ENCODE assay signal across 8 cellular contexts in genomic region chr1:53328009-53328489, GRCh38. TPM values are rescaled to one million over a fixed set of nuclear protein-coding genes. Genes with fewer than 3 reads are reported as not detected.
DNase-seq lines count a peak whose midpoint lies in the region; ATAC-seq and TF ChIP-seq lines count a peak whose summit lies in the region.

Gene LRP8 (minus strand): TSS chr1:53328070. CDS start chr1:53327912, 158 bp downstream.

- peak within 1 kb of the TSS; percentile 38 for H3K4ac ChIP-seq in IMR-90 (ENCODE audit: low read depth, low read length)

- in situ Hi-C loops in IMR-90 (cut with MboI; ENCODE audit: low sequenced_read_pairs) = no loop called here

- peak within 1 kb of the TSS; percentile 97 for H3K4me2 ChIP-seq in IMR-90 (ENCODE audit: low read depth, low read length)

- no peak within 1 kb of the TSS for H4K5ac ChIP-seq in IMR-90 (ENCODE audit: low read depth, low read length)

- H3K36me3 ChIP-seq in IMR-90 (ENCODE audit: control insufficient read depth, insufficient read depth, low read length) (no peaks in the 10 kb centered on the region; the same call in 1 of the 2 replicates), RWPE2 (ENCODE audit: low read depth) (peaks cover 27% of the 10 kb centered on the region), neutrophil (no peaks in the 10 kb centered on the region), suprapubic skin (no peaks in the 10 kb centered on the region)

- H2BK5ac ChIP-seq in IMR-90 (ENCODE audit: low read depth, low read length, poor library complexity, severe bottlenecking) = no peak within 1 kb of the TSS

- POLR2A ChIA-PET in IMR-90 (lab: Charles Lee; ENCODE audit: unreplicated experiment) = no interaction called here

- H3K79me1 ChIP-seq in IMR-90 (ENCODE audit: low read depth in 1 of 2, low read length in 2 of 2) = peaks cover 4 to 18% of the 10 kb centered on the region in 2 experiments; a peak in 3 of 4 replicates

- H3K27ac ChIP-seq in IMR-90 (ENCODE audit: insufficient read depth, low read length) (peak within 1 kb of the TSS; percentile 77), RWPE2 (ENCODE audit: poor library complexity, severe bottlenecking) (peak within 1 kb of the TSS; percentile 78), neutrophil (no peak within 1 kb of the TSS), suprapubic skin (no peak within 1 kb of the TSS)

- H2AK5ac ChIP-seq in IMR-90 (ENCODE audit: low read depth, low read length) = no peak within 1 kb of the TSS

- TF ChIP-seq CTCF in IMR-90 (conservative IDR thresholded peaks at IDR 0.05; ENCODE audit: low read depth, low read length) (no peak), RWPE2 (IDR thresholded peaks at IDR 0.05; ENCODE audit: poor library complexity, severe bottlenecking) (no peak), foreskin fibroblast (IDR thresholded peaks at IDR 0.05; ENCODE audit: low read depth, low read length) (no peak), neutrophil (IDR thresholded peaks at IDR 0.05) (no peak), suprapubic skin (IDR thresholded peaks at IDR 0.05) (no peak)

- H3K9ac ChIP-seq in IMR-90 (ENCODE audit: low read depth, low read length) = peak within 1 kb of the TSS; percentile 87

- H3K18ac ChIP-seq in IMR-90 (ENCODE audit: low read depth, low read length) = peak within 1 kb of the TSS; percentile 7; the same call in 1 of the 2 replicates

- peak within 1 kb of the TSS; percentile 54 for H3K4me3 ChIP-seq in IMR-90 (ENCODE audit: insufficient read depth, low read depth, low read length)
- H3K4me3 ChIP-seq in RWPE2 (ENCODE audit: severe bottlenecking) = peak within 1 kb of the TSS; percentile 65
- peak within 1 kb of the TSS; percentile 56 to 76 for H3K4me3 ChIP-seq in foreskin fibroblast (ENCODE audit: low read depth in 1 of 2, low read length in 2 of 2)
- H3K4me3 ChIP-seq in neutrophil (ENCODE audit: low read depth in 1 of 2, low read length in 1 of 2) = peak within 1 kb of the TSS; percentile 58 to 69
- H3K4me3 ChIP-seq in suprapubic skin = peak within 1 kb of the TSS; percentile 88

- peak; percentile 51 for DNase-seq in CMK (ENCODE audit: low read depth)
- DNase-seq in IMR-90 = peak; percentile 56
- DNase-seq in RWPE2 (ENCODE audit: low spot score) = peak; percentile 78
- DNase-seq in activated effector memory CD4-positive, alpha-beta T cell treated with Interleukin-2 at 50 U/mL for 16 hours = peak; percentile 71
- peak; percentile 72 to 91 for DNase-seq in foreskin fibroblast
- DNase-seq in suprapubic skin (ENCODE audit: low spot score in 2 of 2) = peak in 1 of 2 donors; percentile 76

- peak within 1 kb of the TSS; percentile 32 for H3K23ac ChIP-seq in IMR-90 (ENCODE audit: low read depth, low read length)

- dilution Hi-C loops in IMR-90 (cut with HindIII; ENCODE audit: low sequenced_read_pairs, unreplicated experiment) = no loop called here

- intact Hi-C loops in IMR-90 (cut with micrococcal nuclease) = loop anchor here (5.0 kb wide), 1 partner anchor 64 kb away; no protein-coding TSS in a partner anchor

- H2BK120ac ChIP-seq in IMR-90 (ENCODE audit: low read depth, low read length) = peak within 1 kb of the TSS; percentile 20

- H4K20me1 ChIP-seq in IMR-90 (ENCODE audit: insufficient read depth, low read length) = no peaks in the 10 kb centered on the region

- ATAC-seq in GM21367 (IDR thresholded peaks at IDR 0.05; ENCODE audit: unreplicated experiment) (peak; percentile 35), IMR-90 (ENCODE audit: low read depth) (peak; percentile 76), RWPE2 (ENCODE audit: low read depth) (peak; percentile 33)

- peak within 1 kb of the TSS; percentile 55; the same call in 1 of the 2 replicates for H4K91ac ChIP-seq in IMR-90 (ENCODE audit: insufficient read depth, low read depth, low read length)

- H3K9me1 ChIP-seq in IMR-90 (ENCODE audit: insufficient read depth, low read length) = peaks cover 4% of the 10 kb centered on the region; the same call in 1 of the 2 replicates

- WGBS in IMR-90 (ENCODE audit: extremely low coverage in 2 of 2, insufficient read length in 1 of 2), 2 experiments = 5% methylated on average over 9 of the region's 50 CpGs; no CpG with 5 or more reads in 1 of the 2 experiments
- WGBS in suprapubic skin = 21% methylated on average over 8 of the region's 50 CpGs

- H3K56ac ChIP-seq in IMR-90 (ENCODE audit: extremely low read depth, insufficient read depth, low read length) = no peak within 1 kb of the TSS

- CTCF ChIA-PET in IMR-90 (lab: Yijun Ruan, JAX) = no interaction called here

- peak within 1 kb of the TSS; percentile 37; the same call in 1 of the 2 replicates for H3K14ac ChIP-seq in IMR-90 (replicated peaks; ENCODE audit: low read depth, low read length)

- peaks cover 4% of the 10 kb centered on the region for H3K4me1 ChIP-seq in IMR-90 (ENCODE audit: control insufficient read depth, insufficient read depth, low read length)
- peaks cover 7% of the 10 kb centered on the region for H3K4me1 ChIP-seq in RWPE2 (ENCODE audit: insufficient read depth, poor library complexity, severe bottlenecking)
- peaks cover 40 to 53% of the 10 kb centered on the region in 2 experiments for H3K4me1 ChIP-seq in neutrophil (ENCODE audit: control insufficient read depth in 1 of 2, insufficient read depth in 1 of 2, low read depth in 1 of 2, low read length in 1 of 2)
- peaks cover 25% of the 10 kb centered on the region for H3K4me1 ChIP-seq in suprapubic skin

- H3K9me3 ChIP-seq in IMR-90 (ENCODE audit: control insufficient read depth, insufficient read depth, low read length) (no peaks in the 10 kb centered on the region), RWPE2 (ENCODE audit: severe bottlenecking) (no peaks in the 10 kb centered on the region), neutrophil (no peaks in the 10 kb centered on the region), suprapubic skin (no peaks in the 10 kb centered on the region)

- no peak for TF ChIP-seq EP300 in suprapubic skin (IDR thresholded peaks at IDR 0.05)

- TF ChIP-seq RAD21 in IMR-90 (IDR thresholded peaks at IDR 0.05; ENCODE audit: low read length) = no peak

- H4K8ac ChIP-seq in IMR-90 (ENCODE audit: low read depth in 2 of 2, low read length in 2 of 2) = peak within 1 kb of the TSS; percentile 66 to 73; a peak in 3 of 4 replicates

- H2AK9ac ChIP-seq in IMR-90 (replicated peaks; ENCODE audit: low read depth, low read length, poor library complexity) = peak within 1 kb of the TSS; percentile 92

- H2BK15ac ChIP-seq in IMR-90 (ENCODE audit: low read depth, low read length) = no peak within 1 kb of the TSS

- peaks cover 7% of the 10 kb centered on the region for H3K27me3 ChIP-seq in IMR-90 (ENCODE audit: control insufficient read depth, insufficient read depth, low read length)
- H3K27me3 ChIP-seq in RWPE2 (ENCODE audit: insufficient read depth, poor library complexity, severe bottlenecking) = no peaks in the 10 kb centered on the region
- peaks cover 31% of the 10 kb centered on the region for H3K27me3 ChIP-seq in neutrophil
- no peaks in the 10 kb centered on the region for H3K27me3 ChIP-seq in suprapubic skin

- peak within 1 kb of the TSS; percentile 96 for H2AFZ ChIP-seq in IMR-90 (replicated peaks; ENCODE audit: low read length, poor library complexity)

- TF ChIP-seq POLR2A in IMR-90 (IDR thresholded peaks at IDR 0.05; ENCODE audit: low read depth, low read length) = no peak
- TF ChIP-seq POLR2A in suprapubic skin (IDR thresholded peaks at IDR 0.05) = no peak

- no peak within 1 kb of the TSS for H2BK20ac ChIP-seq in IMR-90 (ENCODE audit: low read depth, low read length)

- BruUV-seq in IMR-90 (replicated peaks; lab: Mats Ljungman, UMichigan) = no TSS peak

TF ChIP-seq in IMR-90, 13 proteins besides CTCF, POLR2A, EP300 and RAD21:
- 0 out of 2 replicates have a peak, but pooled peaks have one; percentile 31 for TF ChIP-seq MXI1 (IDR thresholded peaks at IDR 0.05; ENCODE audit: borderline replicate concordance, low read depth, low read length)
- no peak for TF ChIP-seq BHLHE40 (IDR thresholded peaks at IDR 0.05; ENCODE audit: low read depth, low read length)
- TF ChIP-seq MAZ (IDR thresholded peaks at IDR 0.05; ENCODE audit: borderline replicate concordance, low read depth, low read length) = peak; percentile 55; the same call in 1 of the 2 replicates

RNA-seq across cellular contexts. Expression of gene LRP8, which starts in this region (rescaled TPM):
- total RNA-seq in IMR-90 (2012; rRNA removed) (11.1 and 12.0 TPM in 2 replicates), suprapubic skin (10 to 100 TPM in 1 of 4 donors, 1 to 10 TPM in 3; 2.8 to 11.8 (median 4.1) TPM)
- 12.1 and 12.6 TPM in 2 replicates for polyA plus RNA-seq in IMR-90 (2012; rRNA removed)
- polyA plus RNA-seq in IMR-90 (2012; cell fraction: cytosol; rRNA removed) = 5.9 and 7.7 TPM in 2 replicates
- 40.5 and 54.0 TPM in 2 replicates for polyA plus RNA-seq in IMR-90 (2012; cell fraction: nucleus; rRNA removed; ENCODE audit: low replicate concordance)

Comparison
In these comparisons a context has a peak if more than half of its experiments do, and no peak if none do; other contexts are left out.
1. H3K27ac ChIP-seq: peak in IMR-90 (single experiment) and RWPE2 (single experiment); none in neutrophil (single experiment) and suprapubic skin (single experiment).
2. Peak in every context shown above with its lines, with median percentiles within 50 percentile points of each other: ATAC-seq and H3K4me3 ChIP-seq.